ENCODE assay signal across 20 cellular contexts in genomic region chr1:217137210-217137871, GRCh38.
DNase-seq lines count a peak whose midpoint lies in the region; ATAC-seq and TF ChIP-seq lines count a peak whose summit lies in the region.
"Had no signal": no experiment of that assay in that cellular context is flagged by ENCODE, and none has a peak within 500 bp of the region (broad histone marks: within the 10 kb centered on the region; RNA-seq: fewer than 3 reads in every experiment).

No MANE protein-coding gene starts in this region.

- no peak for TF ChIP-seq CTCF in CD14-positive monocyte (IDR thresholded peaks at IDR 0.05)
- no peak for TF ChIP-seq CTCF in natural killer cell (IDR thresholded peaks at IDR 0.05)

- no peak overlapping the region for H4K8ac ChIP-seq in neuronal stem cell (ENCODE audit: low read depth, low read length)

- H3K27ac Mint-ChIP-seq in CD14-positive monocyte: no peak overlapping the region
- no peak overlapping the region for H3K27ac Mint-ChIP-seq in natural killer cell
- H3K27ac Mint-ChIP-seq: activated CD4-positive, alpha-beta memory T cell treated with anti-CD3 and anti-CD28 coated beads for 36 hours; T-helper 1 cell treated with Interleukin-12 subunit alpha and Interleukin-12 subunit beta and Interleukin-4 antibody, amounts not matched to agents 30 μg/mL and 1 μg/mL, for 36 hours had no signal

- no peak overlapping the region for H2BK12ac ChIP-seq in neuronal stem cell (ENCODE audit: low read length)

- H3K27ac ChIP-seq in iPS DF 6.9 (ENCODE audit: low read length): no peak overlapping the region
- H3K27ac ChIP-seq in neuronal stem cell (replicated peaks; ENCODE audit: low read length): no peak overlapping the region
- H3K27ac ChIP-seq: uterus had no signal

- H4K91ac ChIP-seq in neuronal stem cell (ENCODE audit: low read depth, low read length, poor library complexity): no peak overlapping the region

- H3K14ac ChIP-seq in neuronal stem cell (ENCODE audit: low read length): no peak overlapping the region

- DNase-seq in CD14-positive monocyte (ENCODE audit: low spot score) (peak; percentile 41), NT2/D1 (ENCODE audit: low read depth, low spot score) (no peak), iPS DF 6.9 (ENCODE audit: low read depth, low spot score) (no peak), neuronal stem cell (ENCODE audit: low spot score) (peak; percentile 12), cortex of kidney (lab: John Stamatoyannopoulos, UW) (no peak), natural killer cell (no peak)
- DNase-seq in activated CD4-positive, CD25-positive, alpha-beta regulatory T cell treated with anti-CD3 and anti-CD28 coated beads, Interleukin-2, amount 50 U/mL, for 72 hours: no peak
- DNase-seq: activated CD4-positive, alpha-beta memory T cell treated with anti-CD3 and anti-CD28 coated beads for 36 hours; activated gamma-delta T cell treated with Interleukin-2 at 50 U/mL for 16 hours; central memory CD4-positive, alpha-beta T cell; DMS79; IMR-90; NCI-H1092; NCI-H510A treated with DMSO at 0.1 percent for 48 hours; stimulated activated CD8-positive, alpha-beta memory T cell treated with anti-CD3 and anti-CD28 coated beads, Interleukin-4, amount 100 ng/mL, for 48 hours; uterus had no signal

- no peak overlapping the region for H3K23ac ChIP-seq in neuronal stem cell (ENCODE audit: low read depth, low read length, poor library complexity)

- H2BK5ac ChIP-seq in neuronal stem cell (ENCODE audit: low read length): no peak overlapping the region

- H3K4ac ChIP-seq in neuronal stem cell (ENCODE audit: low read length): no peak overlapping the region

- H3K4me2 ChIP-seq in neuronal stem cell (ENCODE audit: insufficient read depth, low read length, poor library complexity, severe bottlenecking): peak overlapping the region; percentile 66

- no peak overlapping the region for H2BK120ac ChIP-seq in neuronal stem cell (ENCODE audit: low read depth, low read length)

- ATAC-seq in GM18520 (IDR thresholded peaks at IDR 0.05; ENCODE audit: unreplicated experiment) (no peak), natural killer cell (no peak)
- ATAC-seq: GM12878, Panc1 had no signal

- intact Hi-C loops in CD14-positive monocyte (cut with micrococcal nuclease): no loop called here
- intact Hi-C loops in natural killer cell (cut with micrococcal nuclease): no loop called here

- peak overlapping the region; percentile 15 for H3K18ac ChIP-seq in neuronal stem cell (ENCODE audit: low read length)

- H2AFZ ChIP-seq in neuronal stem cell (ENCODE audit: low read length): peak overlapping the region; percentile 71

- peak overlapping the region in 1 of 2 donors; percentile 89 for H3K4me3 Mint-ChIP-seq in CD14-positive monocyte
- H3K4me3 Mint-ChIP-seq in natural killer cell: no peak overlapping the region
- H3K4me3 Mint-ChIP-seq: activated CD4-positive, alpha-beta memory T cell treated with anti-CD3 and anti-CD28 coated beads for 36 hours; T-helper 1 cell treated with Interleukin-12 subunit alpha and Interleukin-12 subunit beta and Interleukin-4 antibody, amounts not matched to agents 30 μg/mL and 1 μg/mL, for 36 hours had no signal

- no peaks in the 10 kb centered on the region for H3K79me1 ChIP-seq in neuronal stem cell (ENCODE audit: low read depth, low read length)

- H3K9me3 Mint-ChIP-seq in CD14-positive monocyte (peaks cover 0 to 39% (median 21%) of the 10 kb centered on the region in 7 donors), natural killer cell (peaks cover 6 to 11% of the 10 kb centered on the region in 2 donors)
- H3K9me3 Mint-ChIP-seq: activated CD4-positive, alpha-beta memory T cell treated with anti-CD3 and anti-CD28 coated beads for 36 hours had no signal

- no peaks in the 10 kb centered on the region for H3K9me3 ChIP-seq in NT2/D1 (ENCODE audit: insufficient read depth, low read length)
- no peaks in the 10 kb centered on the region for H3K9me3 ChIP-seq in iPS DF 6.9 (ENCODE audit: control insufficient read depth, insufficient read depth, low read length)
- peaks cover 0 to 6% of the 10 kb centered on the region in 2 donors for H3K9me3 ChIP-seq in neuronal stem cell (replicated peaks in 1 of 2; ENCODE audit: control insufficient read depth in 2 of 2, insufficient read depth in 1 of 2, low read depth in 1 of 2, low read length in 2 of 2)
- H3K9me3 ChIP-seq: uterus had no signal

- peak overlapping the region; percentile 48 for H3K4me3 ChIP-seq in NT2/D1 (ENCODE audit: insufficient read length, low read depth)
- peak overlapping the region; percentile 1; the same call in 1 of the 2 replicates for H3K4me3 ChIP-seq in iPS DF 6.9 (ENCODE audit: low read length)
- peak overlapping the region in 1 of 2 donors; percentile 60 for H3K4me3 ChIP-seq in neuronal stem cell (ENCODE audit: low read length in 2 of 2)
- H3K4me3 ChIP-seq: GM12878, uterus had no signal

- peaks cover 89% of the 10 kb centered on the region for H3K27me3 ChIP-seq in NT2/D1 (ENCODE audit: insufficient read depth, insufficient read length)
- H3K27me3 ChIP-seq in iPS DF 6.9 (ENCODE audit: control insufficient read depth, insufficient read depth, low read length): peaks cover 79% of the 10 kb centered on the region
- peaks cover 40 to 98% (median 76%) of the 10 kb centered on the region in 3 experiments for H3K27me3 ChIP-seq in neuronal stem cell (ENCODE audit: control insufficient read depth in 3 of 3, insufficient read depth in 3 of 3, low read depth in 1 of 3, low read length in 3 of 3)

- no peak overlapping the region for H2AK5ac ChIP-seq in neuronal stem cell (ENCODE audit: low read depth, low read length)

- no CpG with 5 or more reads among the region's 53 CpGs for WGBS in iPS DF 6.9 (ENCODE audit: insufficient coverage, insufficient read length)
- no CpG with 5 or more reads among the region's 53 CpGs for WGBS in neuronal stem cell (ENCODE audit: extremely low coverage in 2 of 2, insufficient read length in 2 of 2, insufficient replicate concordance in 1 of 2), 2 donors

- H3K36me3 ChIP-seq in NT2/D1 (ENCODE audit: insufficient read depth, insufficient read length, low read length) (no peaks in the 10 kb centered on the region), iPS DF 6.9 (ENCODE audit: control insufficient read depth, insufficient read depth, low read length) (no peaks in the 10 kb centered on the region), neuronal stem cell (replicated peaks in 1 of 2; ENCODE audit: control insufficient read depth in 2 of 2, insufficient read depth in 2 of 2, low read length in 2 of 2) (no peaks in the 10 kb centered on the region)
- H3K36me3 ChIP-seq: uterus had no signal

- peaks cover 4% of the 10 kb centered on the region for H3K4me1 Mint-ChIP-seq in CD14-positive monocyte
- no peaks in the 10 kb centered on the region for H3K4me1 Mint-ChIP-seq in natural killer cell

- H3K27me3 Mint-ChIP-seq in CD14-positive monocyte (ENCODE audit: low read depth in 3 of 3) (peaks cover 88 to 93% (median 88%) of the 10 kb centered on the region in 3 donors), natural killer cell (ENCODE audit: low read depth in 2 of 2) (peaks cover 45 to 48% of the 10 kb centered on the region in 2 donors)

- H3K36me3 Mint-ChIP-seq in CD14-positive monocyte (peaks cover 0 to 5% of the 10 kb centered on the region in 2 donors), natural killer cell (peaks cover 10% of the 10 kb centered on the region)

- H3K4me1 ChIP-seq in NT2/D1 (ENCODE audit: insufficient read depth, insufficient read length) (no peaks in the 10 kb centered on the region), iPS DF 6.9 (ENCODE audit: control insufficient read depth, insufficient read depth, low read length) (peaks cover 12% of the 10 kb centered on the region), neuronal stem cell (ENCODE audit: control insufficient read depth in 2 of 2, insufficient read depth in 1 of 2, low read depth in 1 of 2, low read length in 2 of 2) (peaks cover 14 to 31% of the 10 kb centered on the region in 2 donors)
- H3K4me1 ChIP-seq: uterus had no signal

- H3K9ac ChIP-seq in NT2/D1 (ENCODE audit: insufficient read length, low read depth) (peak overlapping the region; percentile 58), neuronal stem cell (ENCODE audit: low read depth, low read length, poor library complexity) (no peak overlapping the region)

- peak overlapping the region; percentile 35 for H2BK15ac ChIP-seq in neuronal stem cell (ENCODE audit: low read length)

Comparison
In these comparisons a context has a peak if more than half of its experiments do, and no peak if none do; other contexts are left out.
1. DNase-seq: peak in CD14-positive monocyte (single experiment) and neuronal stem cell (single experiment); none in NT2/D1 (single experiment), iPS DF 6.9 (single experiment), cortex of kidney (single experiment), natural killer cell (single experiment) and activated CD4-positive, CD25-positive, alpha-beta regulatory T cell treated with anti-CD3 and anti-CD28 coated beads, Interleukin-2, amount 50 U/mL, for 72 hours (single experiment).